ENCODE assay signal across 8 cellular contexts in the genomic region with DNA sequence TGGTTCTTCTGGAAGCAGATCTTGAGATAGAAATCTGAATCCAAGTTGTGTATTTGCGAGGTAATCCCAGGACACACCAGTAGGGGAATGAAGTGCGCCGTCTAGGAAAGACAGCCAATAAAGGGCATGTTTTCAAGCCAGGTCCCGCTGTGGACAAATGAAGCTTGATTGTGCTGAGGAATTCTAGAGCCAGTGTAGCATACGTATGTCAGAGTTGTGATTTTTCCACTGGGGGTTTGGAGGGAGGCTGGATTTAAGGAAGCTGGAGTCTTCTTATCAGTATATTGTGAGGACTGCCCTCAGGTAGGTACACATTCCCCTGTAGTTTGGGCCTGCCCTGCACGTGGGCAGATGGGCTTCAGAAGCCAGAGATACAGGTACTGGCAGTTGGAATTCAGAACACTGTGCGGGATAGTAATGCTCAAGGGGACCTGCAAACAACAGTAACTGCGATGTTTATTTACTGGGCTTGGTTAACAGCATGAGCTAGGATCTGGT. TPM values are rescaled to one million over a fixed set of nuclear protein-coding genes. Genes with fewer than 3 reads are reported as not detected.
A peak's percentile ranks its signal among the peaks of the same experiment; 100 is the strongest.
DNase-seq lines count a peak whose midpoint lies in the region; ATAC-seq and TF ChIP-seq lines count a peak whose summit lies in the region.

No MANE protein-coding gene starts in this region.

- POLR2A ChIA-PET in HCT116 (lab: Charles Lee), result interaction anchor here (0.6 to 0.7 kb wide), 2 partner anchors 10 to 520 kb away, joined by 3 to 5 read pairs; no protein-coding TSS in a partner anchor

- H3K4me1 Mint-ChIP-seq in CD14-positive monocyte, result peaks cover 10% of the 10 kb centered on the region

- CTCF ChIA-PET in HCT116 (lab: Charles Lee), result no interaction called here

- H3K4me3 ChIP-seq in HCT116 (replicated peaks in 1 of 2; ENCODE audit: low read depth in 1 of 2, low read length in 2 of 2), result no peak overlapping the region

- H3K4me1 ChIP-seq in HCT116 (ENCODE audit: control insufficient read depth in 1 of 2, insufficient read depth in 2 of 2, low read length in 2 of 2), result peaks cover 2 to 8% of the 10 kb centered on the region in 2 experiments; a peak in 2 of 4 replicates

- no peak for DNase-seq in CD14-positive monocyte (ENCODE audit: low spot score)
- DNase-seq in HCT116 (ENCODE audit: low read depth, low spot score), result peak; percentile 16
- peak; percentile 33 for DNase-seq in amniotic epithelial cell (ENCODE audit: low read depth)
- DNase-seq in left colon, result peak; percentile 34 to 43
- no peak for DNase-seq in NOMO-1 treated with DMSO at 0.1 percent for 48 hours (lab: John Stamatoyannopoulos, UW; ENCODE audit: unreplicated experiment)
- DNase-seq in posterior vena cava (ENCODE audit: low spot score), result no peak

- H3K27me3 ChIP-seq in HCT116 (ENCODE audit: insufficient read depth, low read length), result no peaks in the 10 kb centered on the region

- H3K27me3 Mint-ChIP-seq in CD14-positive monocyte (ENCODE audit: low read depth in 3 of 3), result peaks cover 0 to 2% (median 0%) of the 10 kb centered on the region in 3 donors

- intact Hi-C loops in CD14-positive monocyte (cut with micrococcal nuclease) (no loop called here), HCT116 (cut with micrococcal nuclease) (no loop called here), left colon (cut with DNase I, micrococcal nuclease) (no loop called here), posterior vena cava (cut with DNase I) (no loop called here)

- no peak overlapping the region for H3K4me2 ChIP-seq in HCT116 (ENCODE audit: low read length)

- H2AFZ ChIP-seq in HCT116 (ENCODE audit: low read depth, low read length, poor library complexity, severe bottlenecking), result no peak overlapping the region

- RAD21 ChIA-PET in HCT116 (lab: Charles Lee; ENCODE audit: low non-redundant PET in 1 of 2, low total read pairs in 2 of 2, uncharacterized antibody in 2 of 2, unreplicated experiment in 2 of 2), result no interaction called here

- no peak for TF ChIP-seq POLR2A in HCT116 (IDR thresholded peaks at IDR 0.05; ENCODE audit: borderline replicate concordance, extremely low read depth, insufficient read depth, insufficient read length)

- H3K36me3 ChIP-seq in HCT116 (ENCODE audit: control insufficient read depth in 1 of 2, insufficient read depth in 2 of 2, low read length in 2 of 2), result no peaks in the 10 kb centered on the region

- no peaks in the 10 kb centered on the region for H3K9me2 ChIP-seq in HCT116 (ENCODE audit: insufficient read depth)

- no peaks in the 10 kb centered on the region for H3K9me3 Mint-ChIP-seq in CD14-positive monocyte

- peaks cover 3 to 4% of the 10 kb centered on the region in 2 donors for H3K36me3 Mint-ChIP-seq in CD14-positive monocyte

- peak; percentile 91 for ATAC-seq in HCT116
- ATAC-seq in left colon, result peak; percentile 82
- ATAC-seq in HG02610 (IDR thresholded peaks at IDR 0.05; ENCODE audit: unreplicated experiment), result no peak
- ATAC-seq in GM21576 (IDR thresholded peaks at IDR 0.05; ENCODE audit: unreplicated experiment), result no peak

- H3K9me3 ChIP-seq in HCT116 (ENCODE audit: control insufficient read depth in 1 of 2, insufficient read depth in 1 of 2, low read depth in 1 of 2, low read length in 2 of 2), result no peaks in the 10 kb centered on the region

- H4K20me1 ChIP-seq in HCT116 (ENCODE audit: insufficient read depth), result no peaks in the 10 kb centered on the region

- H3K79me2 ChIP-seq in HCT116 (ENCODE audit: insufficient read depth, low read length), result peaks cover 15% of the 10 kb centered on the region; the same call in 1 of the 2 replicates

- H3K27ac Mint-ChIP-seq in CD14-positive monocyte, result no peak overlapping the region

- H3K9ac ChIP-seq in HCT116 (ENCODE audit: low read length), result no peak overlapping the region

- no peak overlapping the region for H3K27ac ChIP-seq in HCT116 (ENCODE audit: low read depth, low read length)

- no TSS peak for BruUV-seq in HCT116 (replicated peaks; lab: Mats Ljungman, UMichigan)

- H3K4me3 Mint-ChIP-seq in CD14-positive monocyte, result no peak overlapping the region

- peak; percentile 72 for TF ChIP-seq CTCF in CD14-positive monocyte (IDR thresholded peaks at IDR 0.05)
- TF ChIP-seq CTCF in HCT116 (IDR thresholded peaks at IDR 0.05 in 2 of 3, conservative IDR thresholded peaks at IDR 0.05 in 1 of 3; ENCODE audit: borderline replicate concordance in 1 of 3, insufficient read depth in 1 of 3, low read depth in 2 of 3, low read length in 2 of 3), result peak; percentile 29 to 73 (median 70); a peak in 4 of 6 replicates

- TF ChIP-seq RAD21 in HCT116 (IDR thresholded peaks at IDR 0.05; ENCODE audit: low read depth), result peak; percentile 59

TF ChIP-seq in HCT116, 20 proteins besides CTCF, POLR2A, EP300 and RAD21:
- TF ChIP-seq EZH2phosphoT487 (IDR thresholded peaks at IDR 0.05; ENCODE audit: borderline replicate concordance), result no peak
- TF ChIP-seq, protein P1, sequence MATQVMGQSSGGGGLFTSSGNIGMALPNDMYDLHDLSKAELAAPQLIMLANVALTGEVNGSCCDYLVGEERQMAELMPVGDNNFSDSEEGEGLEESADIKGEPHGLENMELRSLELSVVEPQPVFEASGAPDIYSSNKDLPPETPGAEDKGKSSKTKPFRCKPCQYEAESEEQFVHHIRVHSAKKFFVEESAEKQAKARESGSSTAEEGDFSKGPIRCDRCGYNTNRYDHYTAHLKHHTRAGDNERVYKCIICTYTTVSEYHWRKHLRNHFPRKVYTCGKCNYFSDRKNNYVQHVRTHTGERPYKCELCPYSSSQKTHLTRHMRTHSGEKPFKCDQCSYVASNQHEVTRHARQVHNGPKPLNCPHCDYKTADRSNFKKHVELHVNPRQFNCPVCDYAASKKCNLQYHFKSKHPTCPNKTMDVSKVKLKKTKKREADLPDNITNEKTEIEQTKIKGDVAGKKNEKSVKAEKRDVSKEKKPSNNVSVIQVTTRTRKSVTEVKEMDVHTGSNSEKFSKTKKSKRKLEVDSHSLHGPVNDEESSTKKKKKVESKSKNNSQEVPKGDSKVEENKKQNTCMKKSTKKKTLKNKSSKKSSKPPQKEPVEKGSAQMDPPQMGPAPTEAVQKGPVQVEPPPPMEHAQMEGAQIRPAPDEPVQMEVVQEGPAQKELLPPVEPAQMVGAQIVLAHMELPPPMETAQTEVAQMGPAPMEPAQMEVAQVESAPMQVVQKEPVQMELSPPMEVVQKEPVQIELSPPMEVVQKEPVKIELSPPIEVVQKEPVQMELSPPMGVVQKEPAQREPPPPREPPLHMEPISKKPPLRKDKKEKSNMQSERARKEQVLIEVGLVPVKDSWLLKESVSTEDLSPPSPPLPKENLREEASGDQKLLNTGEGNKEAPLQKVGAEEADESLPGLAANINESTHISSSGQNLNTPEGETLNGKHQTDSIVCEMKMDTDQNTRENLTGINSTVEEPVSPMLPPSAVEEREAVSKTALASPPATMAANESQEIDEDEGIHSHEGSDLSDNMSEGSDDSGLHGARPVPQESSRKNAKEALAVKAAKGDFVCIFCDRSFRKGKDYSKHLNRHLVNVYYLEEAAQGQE (IDR thresholded peaks at IDR 0.05; ENCODE audit: low read depth), result no peak
- no peak for TF ChIP-seq CEBPB (IDR thresholded peaks at IDR 0.05; ENCODE audit: low read depth)
- no peak for TF ChIP-seq FOSL1 (IDR thresholded peaks at IDR 0.05; ENCODE audit: low read depth)
- TF ChIP-seq JUND (IDR thresholded peaks at IDR 0.05), result no peak

RNA-seq across cellular contexts. Expression of gene GALNT11, which starts 50.9 kb away (rescaled TPM):
- polyA plus RNA-seq in CD14-positive monocyte, result 10 to 100 TPM; 17.7 to 20.6 TPM
- 28.9 TPM for total RNA-seq in HCT116 (2021; ENCODE audit: unreplicated experiment)
- 18.4 and 22.7 TPM in 2 replicates for polyA plus RNA-seq in HCT116 (2012)
- 10 to 100 TPM; 16.3 to 21.0 TPM for total RNA-seq in left colon
- total RNA-seq in posterior vena cava, result 10 to 100 TPM; 27.4 to 35.8 TPM

Comparison
In these comparisons a context has a peak if more than half of its experiments do, and no peak if none do; other contexts are left out.
1. DNase-seq: peak in HCT116 (single experiment), amniotic epithelial cell (single experiment) and left colon (2 of 2); none in CD14-positive monocyte (single experiment), NOMO-1 treated with DMSO at 0.1 percent for 48 hours (single experiment) and posterior vena cava (single experiment).
2. ATAC-seq: peak in HCT116 (single experiment) and left colon (single experiment); none in HG02610 (single experiment) and GM21576 (single experiment).